In genomic region chr17:74971069-74971841, GRCh38 we compare ENCODE assay signal across 11 cellular contexts. TPM values are rescaled to one million over a fixed set of nuclear protein-coding genes. Genes with fewer than 3 reads are reported as not detected.
DNase-seq lines count a peak whose midpoint lies in the region; ATAC-seq and TF ChIP-seq lines count a peak whose summit lies in the region.
"Had no signal": no experiment of that assay in that cellular context is flagged by ENCODE, and none has a peak within 500 bp of the region (broad histone marks: within the 10 kb centered on the region; RNA-seq: fewer than 3 reads in every experiment).

No MANE protein-coding gene starts in this region.

- no peak for DNase-seq in activated naive CD4-positive, alpha-beta T cell treated with anti-CD3 and anti-CD28 coated beads, Interleukin-2, amount 10 ng/mL, durations not matched to agents 7 days and 5 days
- DNase-seq in activated naive CD4-positive, alpha-beta T cell (lab: John Stamatoyannopoulos, UW) = no peak
- DNase-seq in central memory CD8-positive, alpha-beta T cell (ENCODE audit: low spot score in 2 of 2) = no peak
- DNase-seq in tibial nerve (ENCODE audit: low spot score in 2 of 2) (no peak), activated gamma-delta T cell treated with Interleukin-2 at 50 U/mL for 16 hours (no peak)
- no peak for DNase-seq in stimulated activated CD4-positive, alpha-beta T cell treated with anti-CD3 and anti-CD28 coated beads, Interleukin-2, amount 100 ng/mL, for 48 hours
- DNase-seq: NCI-H2029 treated with DMSO at 0.1 percent for 48 hours had no signal

- H3K36me3 ChIP-seq in muscle layer of duodenum (ENCODE audit: control insufficient read depth in 1 of 2, insufficient read depth in 2 of 2, low read length in 2 of 2) = no peaks in the 10 kb centered on the region
- no peaks in the 10 kb centered on the region for H3K36me3 ChIP-seq in tibial nerve

- no peak for TF ChIP-seq POLR2A in tibial nerve (IDR thresholded peaks at IDR 0.05)

- ATAC-seq in central memory CD8-positive, alpha-beta T cell (replicated peaks; ENCODE audit: extremely low read depth, poor library complexity, severe bottlenecking) = no peak
- no peak for ATAC-seq in HG03025 (IDR thresholded peaks at IDR 0.05; ENCODE audit: low FRiP score, unreplicated experiment)

- peak overlapping the region; percentile 67 for H3K27ac ChIP-seq in muscle layer of duodenum (ENCODE audit: low read length)
- H3K27ac ChIP-seq in tibial nerve = peak overlapping the region in 2 of 4 donors; percentile 17 to 66

- TF ChIP-seq CTCF in tibial nerve (IDR thresholded peaks at IDR 0.05) = no peak

- CTCF ChIA-PET in activated naive CD4-positive, alpha-beta T cell treated with anti-CD3 and anti-CD28 coated beads, Interleukin-2, amount 10 ng/mL, durations not matched to agents 7 days and 5 days (lab: Charles Lee) = interaction anchor here (0.6 to 8.0 kb wide), 5 partner anchors 10 to 231 kb away, joined by 3 to 63 read pairs (median 3); no protein-coding TSS in a partner anchor

- H3K36me3 Mint-ChIP-seq in activated naive CD4-positive, alpha-beta T cell treated with anti-CD3 and anti-CD28 coated beads, Interleukin-2, amount 10 ng/mL, durations not matched to agents 7 days and 5 days = no peaks in the 10 kb centered on the region
- H3K36me3 Mint-ChIP-seq in central memory CD8-positive, alpha-beta T cell (ENCODE audit: insufficient read depth) = peaks cover 6% of the 10 kb centered on the region

- peaks cover 66% of the 10 kb centered on the region for H3K27me3 Mint-ChIP-seq in activated naive CD4-positive, alpha-beta T cell treated with anti-CD3 and anti-CD28 coated beads, Interleukin-2, amount 10 ng/mL, durations not matched to agents 7 days and 5 days
- peaks cover 21% of the 10 kb centered on the region for H3K27me3 Mint-ChIP-seq in central memory CD8-positive, alpha-beta T cell

- no peak for TF ChIP-seq EP300 in tibial nerve (IDR thresholded peaks at IDR 0.05)

- no peaks in the 10 kb centered on the region for H3K9me3 Mint-ChIP-seq in activated naive CD4-positive, alpha-beta T cell treated with anti-CD3 and anti-CD28 coated beads, Interleukin-2, amount 10 ng/mL, durations not matched to agents 7 days and 5 days
- no peaks in the 10 kb centered on the region for H3K9me3 Mint-ChIP-seq in central memory CD8-positive, alpha-beta T cell

- peak overlapping the region; percentile 23 for H3K4me3 Mint-ChIP-seq in activated naive CD4-positive, alpha-beta T cell treated with anti-CD3 and anti-CD28 coated beads, Interleukin-2, amount 10 ng/mL, durations not matched to agents 7 days and 5 days
- peak overlapping the region; percentile 85 for H3K4me3 Mint-ChIP-seq in central memory CD8-positive, alpha-beta T cell

- H3K4me3 ChIP-seq in muscle layer of duodenum (ENCODE audit: low read depth in 1 of 2, low read length in 2 of 2) = peak overlapping the region; percentile 65 to 76
- H3K4me3 ChIP-seq in tibial nerve = peak overlapping the region in 3 of 4 donors; percentile 34 to 55 (median 54)

- H3K27me3 ChIP-seq in muscle layer of duodenum (ENCODE audit: low read depth, low read length) (peaks cover 12% of the 10 kb centered on the region), tibial nerve (peaks cover 0 to 36% of the 10 kb centered on the region in 2 donors)

- WGBS in tibial nerve, 2 donors = 78 to 86% methylated on average over 8 of the region's 8 CpGs

- H3K4me1 ChIP-seq in muscle layer of duodenum (ENCODE audit: control insufficient read depth in 1 of 2, insufficient read depth in 2 of 2, low read length in 2 of 2) = peaks cover 0 to 8% of the 10 kb centered on the region in 2 donors
- peaks cover 0 to 16% (median 11%) of the 10 kb centered on the region in 4 donors for H3K4me1 ChIP-seq in tibial nerve

- H3K4me1 Mint-ChIP-seq in activated naive CD4-positive, alpha-beta T cell treated with anti-CD3 and anti-CD28 coated beads, Interleukin-2, amount 10 ng/mL, durations not matched to agents 7 days and 5 days = peaks cover 6% of the 10 kb centered on the region
- H3K4me1 Mint-ChIP-seq in central memory CD8-positive, alpha-beta T cell = peaks cover 7% of the 10 kb centered on the region

- H3K9me3 ChIP-seq in muscle layer of duodenum (ENCODE audit: control insufficient read depth in 1 of 2, low read length in 2 of 2) (no peaks in the 10 kb centered on the region), tibial nerve (no peaks in the 10 kb centered on the region)

- H3K27ac Mint-ChIP-seq in activated naive CD4-positive, alpha-beta T cell treated with anti-CD3 and anti-CD28 coated beads, Interleukin-2, amount 10 ng/mL, durations not matched to agents 7 days and 5 days = no peak overlapping the region
- H3K27ac Mint-ChIP-seq in central memory CD8-positive, alpha-beta T cell (ENCODE audit: low read depth) = peak overlapping the region; percentile 35

RNA-seq across cellular contexts. Expression of gene HID1, which starts 1.3 kb away (rescaled TPM):
- total RNA-seq in tibial nerve = 10 to 100 TPM in 1 of 4 donors, 1 to 10 TPM in 3; 5.7 to 11.6 (median 8.9) TPM

RNA-seq across cellular contexts. Expression of gene CDR2L, which starts 16.2 kb away (rescaled TPM):
- total RNA-seq in tibial nerve = 10 to 100 TPM; 10.7 to 19.2 (median 13.9) TPM

RNA-seq across cellular contexts. Expression of gene OTOP3, which starts 35.6 kb away (rescaled TPM):
- not detected for total RNA-seq in tibial nerve
- total RNA-seq: cerebellum, myocyte had no signal

RNA-seq across cellular contexts. Expression of gene MRPL58, which starts 41.2 kb away (rescaled TPM):
- total RNA-seq in tibial nerve = 10 to 100 TPM; 32.1 to 51.9 (median 46.0) TPM

RNA-seq across cellular contexts. Expression of gene OTOP2, which starts 47.2 kb away (rescaled TPM):
- not detected for total RNA-seq in tibial nerve
- total RNA-seq: cerebellum, myocyte had no signal
